ENCODE assay signal across 10 cellular contexts in the genomic region with DNA sequence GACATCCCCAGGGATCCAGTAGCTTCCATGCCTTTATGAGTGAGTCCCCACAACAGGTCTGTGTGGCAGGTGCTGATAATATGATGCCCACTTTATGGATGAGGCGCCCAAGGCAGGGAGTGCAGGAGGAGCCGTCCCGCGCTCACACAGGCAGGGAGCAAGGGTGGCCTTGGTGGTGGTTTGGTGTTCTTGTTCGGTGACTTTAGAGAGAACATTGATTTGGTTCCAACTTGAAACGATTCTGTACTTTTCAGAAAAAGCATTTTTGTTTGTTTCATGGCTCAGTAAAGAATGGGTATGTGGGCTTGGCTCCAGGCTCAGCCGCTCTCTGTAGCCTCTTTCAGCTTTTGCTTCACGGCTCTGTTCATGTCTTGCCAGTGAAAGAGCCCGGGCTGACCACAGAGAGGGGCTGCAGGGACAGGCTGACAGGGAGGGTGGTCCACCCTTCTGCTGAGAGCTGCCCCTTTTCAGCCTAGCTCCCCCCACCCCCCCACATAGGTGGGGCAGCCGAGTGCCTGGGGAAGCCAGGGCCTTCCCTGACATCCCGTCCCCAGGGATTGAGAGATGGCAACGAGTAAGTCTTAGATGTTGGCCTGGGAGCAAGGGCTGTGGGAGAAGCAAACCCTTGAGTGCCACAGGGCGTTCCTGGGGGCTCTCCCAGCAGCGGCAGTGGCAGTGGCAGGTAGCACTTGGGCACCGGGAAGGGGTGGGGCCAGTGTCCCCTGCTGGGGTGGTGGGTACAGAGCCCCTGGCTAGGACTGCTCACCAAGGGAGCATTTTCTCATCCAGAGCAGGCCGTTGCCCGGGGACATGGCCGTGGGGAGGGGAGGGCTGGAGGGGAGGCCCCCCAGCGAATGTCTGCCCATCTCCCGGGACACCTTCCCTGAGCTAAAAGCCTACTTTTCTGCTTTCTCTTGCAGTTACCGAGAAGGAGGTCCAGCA. TPM values are rescaled to one million over a fixed set of nuclear protein-coding genes. Genes with fewer than 3 reads are reported as not detected.
A peak's percentile ranks its signal among the peaks of the same experiment; 100 is the strongest.
DNase-seq lines count a peak whose midpoint lies in the region; ATAC-seq and TF ChIP-seq lines count a peak whose summit lies in the region.
"Had no signal": no experiment of that assay in that cellular context is flagged by ENCODE, and none has a peak within 500 bp of the region (broad histone marks: within the 10 kb centered on the region; RNA-seq: fewer than 3 reads in every experiment).

No MANE protein-coding gene starts in this region.

- H3K4me3 Mint-ChIP-seq in HFFc6 (no peak overlapping the region), brain (peak overlapping the region in 1 of 5 experiments; percentile 31), GM23338 (no peak overlapping the region)
- no peak overlapping the region for H3K4me3 Mint-ChIP-seq in activated naive CD4-positive, alpha-beta T cell treated with anti-CD3 and anti-CD28 coated beads for 36 hours

- H3K9me3 ChIP-seq in thoracic aorta, result no peaks in the 10 kb centered on the region
- no peaks in the 10 kb centered on the region for H3K9me3 ChIP-seq in upper lobe of left lung

- H3K4me3 ChIP-seq in thoracic aorta, result peak overlapping the region; percentile 44
- no peak overlapping the region for H3K4me3 ChIP-seq in GM23338
- H3K4me3 ChIP-seq in upper lobe of left lung, result no peak overlapping the region

- no peak overlapping the region for H3K4me2 ChIP-seq in GM23338

- ATAC-seq in thoracic aorta (ENCODE audit: insufficient number of reproducible peaks, low FRiP score, low read depth) (no peak), GM23338 (no peak), upper lobe of left lung (ENCODE audit: low FRiP score in 2 of 2) (no peak)

- TF ChIP-seq CTCF in HFFc6 (IDR thresholded peaks at IDR 0.05) (no peak), brain (conservative IDR thresholded peaks at IDR 0.05) (no peak), thoracic aorta (IDR thresholded peaks at IDR 0.05) (no peak), GM23338 (conservative IDR thresholded peaks at IDR 0.05; ENCODE audit: low read depth in 2 of 2) (no peak), upper lobe of left lung (IDR thresholded peaks at IDR 0.05) (no peak)

- H3K4me1 Mint-ChIP-seq in HFFc6 (ENCODE audit: low read depth) (peaks cover 15% of the 10 kb centered on the region), brain (peaks cover 41% of the 10 kb centered on the region), GM23338 (peaks cover 7% of the 10 kb centered on the region)
- no peaks in the 10 kb centered on the region for H3K4me1 Mint-ChIP-seq in activated naive CD4-positive, alpha-beta T cell treated with anti-CD3 and anti-CD28 coated beads for 36 hours (ENCODE audit: low read depth)
- H3K4me1 Mint-ChIP-seq: naive B cell had no signal

- no peak for TF ChIP-seq EP300 in upper lobe of left lung (IDR thresholded peaks at IDR 0.05)

- H2AFZ ChIP-seq in GM23338, result no peak overlapping the region

- H3F3A ChIP-seq in GM23338 (replicated peaks; ENCODE audit: low read depth), result no peaks in the 10 kb centered on the region

- 69 to 83% methylated on average over 12 to 21 of the region's 21 CpGs for WGBS in upper lobe of left lung, 2 donors

- peaks cover 25 to 65% of the 10 kb centered on the region in 2 donors for H3K4me1 ChIP-seq in thoracic aorta (ENCODE audit: control insufficient read depth in 1 of 2, low read depth in 2 of 2)
- no peaks in the 10 kb centered on the region for H3K4me1 ChIP-seq in GM23338 (ENCODE audit: insufficient read depth)
- H3K4me1 ChIP-seq in upper lobe of left lung, result no peaks in the 10 kb centered on the region

- intact Hi-C loops in activated naive CD4-positive, alpha-beta T cell treated with anti-CD3 and anti-CD28 coated beads for 36 hours (cut with micrococcal nuclease), result no loop called here

- no peak for TF ChIP-seq POLR2A in upper lobe of left lung (IDR thresholded peaks at IDR 0.05)

- no peaks in the 10 kb centered on the region for H4K20me1 ChIP-seq in GM23338 (replicated peaks; ENCODE audit: insufficient read depth)

- CTCF ChIA-PET in activated naive CD4-positive, alpha-beta T cell treated with anti-CD3 and anti-CD28 coated beads for 36 hours (lab: Charles Lee), result interaction anchor here (0.6 kb wide), 1 partner anchor 213 kb away, joined by 3 read pairs; no protein-coding TSS in a partner anchor

- no peaks in the 10 kb centered on the region for H3K9me2 ChIP-seq in GM23338 (ENCODE audit: insufficient read depth)

- H3K27ac Mint-ChIP-seq in HFFc6 (peak overlapping the region; percentile 51; the same call in 1 of the 2 replicates), brain (peak overlapping the region in 4 of 5 experiments; percentile 68 to 85 (median 78)), GM23338 (no peak overlapping the region)
- no peak overlapping the region for H3K27ac Mint-ChIP-seq in activated naive CD4-positive, alpha-beta T cell treated with anti-CD3 and anti-CD28 coated beads for 36 hours

- no peaks in the 10 kb centered on the region for H3K27me3 ChIP-seq in thoracic aorta (replicated peaks; ENCODE audit: insufficient read depth)
- H3K27me3 ChIP-seq in GM23338 (ENCODE audit: insufficient read depth), result no peaks in the 10 kb centered on the region
- no peaks in the 10 kb centered on the region for H3K27me3 ChIP-seq in upper lobe of left lung

- no peaks in the 10 kb centered on the region for H3K36me3 Mint-ChIP-seq in HFFc6 (ENCODE audit: low read depth)
- peaks cover 27% of the 10 kb centered on the region for H3K36me3 Mint-ChIP-seq in brain
- H3K36me3 Mint-ChIP-seq in activated naive CD4-positive, alpha-beta T cell treated with anti-CD3 and anti-CD28 coated beads for 36 hours (ENCODE audit: low read depth), result no peaks in the 10 kb centered on the region
- H3K36me3 Mint-ChIP-seq in GM23338 (ENCODE audit: low read depth), result no peaks in the 10 kb centered on the region
- H3K36me3 Mint-ChIP-seq: naive B cell had no signal

- peak overlapping the region; percentile 81 to 83 for H3K27ac ChIP-seq in thoracic aorta
- no peak overlapping the region for H3K27ac ChIP-seq in GM23338 (ENCODE audit: low read depth)
- H3K27ac ChIP-seq in upper lobe of left lung, result no peak overlapping the region

- H3K36me3 ChIP-seq in thoracic aorta, result no peaks in the 10 kb centered on the region
- H3K36me3 ChIP-seq in GM23338 (ENCODE audit: insufficient read depth), result no peaks in the 10 kb centered on the region
- H3K36me3 ChIP-seq in upper lobe of left lung, result no peaks in the 10 kb centered on the region

- DNase-seq in HFFc6, result no peak
- DNase-seq in midbrain (lab: John Stamatoyannopoulos, UW), result peak; percentile 68
- no peak for DNase-seq in thoracic aorta (ENCODE audit: low spot score)
- DNase-seq in activated naive CD4-positive, alpha-beta T cell treated with anti-CD3 and anti-CD28 coated beads for 36 hours, result no peak
- DNase-seq in GM23338 (ENCODE audit: low spot score), result no peak
- DNase-seq in upper lobe of left lung, result no peak
- DNase-seq in epidermal melanocyte (ENCODE audit: insufficient read length, low spot score), result no peak
- DNase-seq: naive B cell, NCI-H524 treated with DMSO at 0.1 percent for 48 hours had no signal

- peaks cover 14% of the 10 kb centered on the region; the same call in 1 of the 2 replicates for H3K79me2 ChIP-seq in GM23338 (replicated peaks; ENCODE audit: insufficient read depth)

- H3K27me3 Mint-ChIP-seq in HFFc6 (ENCODE audit: insufficient read depth) (peaks cover 1% of the 10 kb centered on the region; the same call in 1 of the 2 replicates), brain (no peaks in the 10 kb centered on the region), GM23338 (ENCODE audit: insufficient read depth, low read depth, poor library complexity) (peaks cover 11% of the 10 kb centered on the region)
- no peaks in the 10 kb centered on the region for H3K27me3 Mint-ChIP-seq in activated naive CD4-positive, alpha-beta T cell treated with anti-CD3 and anti-CD28 coated beads for 36 hours (ENCODE audit: low read depth)

- no peaks in the 10 kb centered on the region for H3K9me3 Mint-ChIP-seq in HFFc6
- peaks cover 0 to 2% (median 0%) of the 10 kb centered on the region in 5 experiments for H3K9me3 Mint-ChIP-seq in brain
- H3K9me3 Mint-ChIP-seq in activated naive CD4-positive, alpha-beta T cell treated with anti-CD3 and anti-CD28 coated beads for 36 hours, result no peaks in the 10 kb centered on the region
- no peaks in the 10 kb centered on the region for H3K9me3 Mint-ChIP-seq in GM23338

TF ChIP-seq in GM23338, 12 proteins besides CTCF, POLR2A, EP300 and RAD21 (continues in another document):
- TF ChIP-seq JUNB (IDR thresholded peaks at IDR 0.05; ENCODE audit: unreplicated experiment) (no peak), POLR2AphosphoS5 (IDR thresholded peaks at IDR 0.05; ENCODE audit: low read depth) (no peak), ETS1 (IDR thresholded peaks at IDR 0.05) (no peak), ZNF114 (CRISPR knock-in tag; IDR thresholded peaks at IDR 0.05) (no peak), EZH2phosphoT487 (IDR thresholded peaks at IDR 0.05; ENCODE audit: unreplicated experiment) (no peak), STAT1 (IDR thresholded peaks at IDR 0.05; ENCODE audit: unreplicated experiment) (no peak)

RNA-seq across cellular contexts. Expression of gene NCS1, which starts 28.1 kb away (rescaled TPM):
- 100 to 1,000 TPM in 4 of 6 experiments, 10 to 100 TPM in 2; 96.5 to 108 (median 104) TPM for total RNA-seq in HFFc6 (2021; fragmentation: NEBNext Ultra II Directional; extraction: Animal tissue kit (Norgen Biotek cat#: 25700))
- 120 TPM for polyA plus RNA-seq in brain (ENCODE audit: insufficient read depth, low read depth, low replicate concordance)
- total RNA-seq in thoracic aorta, result 10 to 100 TPM; 50.8 to 58.3 TPM
- total RNA-seq in activated naive CD4-positive, alpha-beta T cell treated with anti-CD3 and anti-CD28 coated beads for 36 hours, result 10 to 100 TPM; 22.4 to 23.3 TPM
- total RNA-seq in GM23338 (2014; rRNA removed; shearing (Covaris generic)), result 28.8 and 34.3 TPM in 2 replicates
- 8.2 and 10.3 TPM in 2 replicates for polyA plus RNA-seq in GM23338 (2016; fragmentation: Nextera tagmentation; extraction: Ambion mirVana)
- 1 to 10 TPM; 2.7 to 10.0 (median 3.9) TPM for total RNA-seq in upper lobe of left lung

Comparison
In these comparisons a context has a peak if more than half of its experiments do, and no peak if none do; other contexts are left out.
1. H3K27ac Mint-ChIP-seq: peak in HFFc6 (single experiment) and brain (4 of 5); none in activated naive CD4-positive, alpha-beta T cell treated with anti-CD3 and anti-CD28 coated beads for 36 hours (single experiment) and GM23338 (single experiment).
2. H3K27ac ChIP-seq: peak in thoracic aorta (2 of 2); none in GM23338 (single experiment) and upper lobe of left lung (0 of 4).